Comparison of ENCODE assay signal across 1 cellular context in genomic region chr1:47992720-47993119, GRCh38.
TF ChIP-seq lines count a peak whose summit lies in the region.

No MANE protein-coding gene starts in this region.

TF ChIP-seq in HEK293, 187 proteins besides CTCF, POLR2A, EP300 and RAD21 (continued from another document and continues in another):
- TF ChIP-seq ATF2 (tag by site-specific recombination; IDR thresholded peaks at IDR 0.05; ENCODE audit: low read depth) (no peak), ZNF266 (tag by site-specific recombination; IDR thresholded peaks at IDR 0.05; ENCODE audit: low read depth) (no peak), ZNF596 (tag by site-specific recombination; IDR thresholded peaks at IDR 0.05) (no peak), ZSCAN5A (tag by site-specific recombination; IDR thresholded peaks at IDR 0.05) (no peak), ZNF514 (tag by site-specific recombination; IDR thresholded peaks at IDR 0.05) (no peak), PRDM2 (tag by site-specific recombination; IDR thresholded peaks at IDR 0.05; ENCODE audit: borderline replicate concordance) (no peak), ZNF776 (tag by site-specific recombination; IDR thresholded peaks at IDR 0.05; ENCODE audit: borderline replicate concordance) (no peak), ZNF24 (tag by site-specific recombination; IDR thresholded peaks at IDR 0.05) (no peak), ZNF211 (tag by site-specific recombination; IDR thresholded peaks at IDR 0.05; ENCODE audit: low read depth) (no peak), ZNF561 (tag by site-specific recombination; IDR thresholded peaks at IDR 0.05; ENCODE audit: borderline replicate concordance) (no peak), ZNF645 (tag by site-specific recombination; IDR thresholded peaks at IDR 0.05) (no peak), BCL11B (tag by site-specific recombination; IDR thresholded peaks at IDR 0.05; ENCODE audit: low read depth) (no peak), ZFP37 (tag by site-specific recombination; IDR thresholded peaks at IDR 0.05) (no peak), INSM2 (tag by site-specific recombination; IDR thresholded peaks at IDR 0.05) (no peak), ZNF664 (tag by site-specific recombination; IDR thresholded peaks at IDR 0.05) (no peak), ZNF704 (tag by site-specific recombination; IDR thresholded peaks at IDR 0.05) (no peak), SETDB1 (IDR thresholded peaks at IDR 0.05; ENCODE audit: insufficient read length, low read length) (no peak), MYNN (tag by site-specific recombination; IDR thresholded peaks at IDR 0.05; ENCODE audit: borderline replicate concordance) (no peak), ZNF600 (tag by site-specific recombination; IDR thresholded peaks at IDR 0.05) (peak; percentile 68; the same call in 1 of the 2 replicates), ZNF404 (tag by site-specific recombination; IDR thresholded peaks at IDR 0.05) (no peak), ZNF580 (tag by site-specific recombination; IDR thresholded peaks at IDR 0.05) (no peak), ZNF146 (tag by site-specific recombination; IDR thresholded peaks at IDR 0.05) (no peak), MEIS1 (CRISPR knock-in tag; IDR thresholded peaks at IDR 0.05; ENCODE audit: borderline replicate concordance) (no peak), ZNF837 (tag by site-specific recombination; IDR thresholded peaks at IDR 0.05) (no peak), TRIM28 (IDR thresholded peaks at IDR 0.05; ENCODE audit: borderline replicate concordance, low read length) (no peak), ZNF341 (tag by site-specific recombination; IDR thresholded peaks at IDR 0.05; ENCODE audit: low read depth) (peak; percentile 58), ZNF433 (tag by site-specific recombination; IDR thresholded peaks at IDR 0.05; ENCODE audit: low read depth) (no peak), ZBTB49 (tag by site-specific recombination; IDR thresholded peaks at IDR 0.05; ENCODE audit: low read depth) (no peak), ZNF521 (tag by site-specific recombination; IDR thresholded peaks at IDR 0.05) (no peak), ZNF133 (tag by site-specific recombination; IDR thresholded peaks at IDR 0.05) (no peak), HOXA7 (CRISPR knock-in tag; IDR thresholded peaks at IDR 0.05; ENCODE audit: borderline replicate concordance) (no peak), ZSCAN30 (tag by site-specific recombination; IDR thresholded peaks at IDR 0.05) (no peak), ZNF302 (tag by site-specific recombination; IDR thresholded peaks at IDR 0.05; ENCODE audit: low read depth) (no peak), PATZ1 (tag by site-specific recombination; IDR thresholded peaks at IDR 0.05) (peak; percentile 55), ZNF19 (tag by site-specific recombination; IDR thresholded peaks at IDR 0.05; ENCODE audit: low read depth) (no peak), ZNF366 (tag by site-specific recombination; conservative IDR thresholded peaks at IDR 0.05) (peak; percentile 38; the same call in 1 of the 2 replicates), ZNF488 (tag by site-specific recombination; IDR thresholded peaks at IDR 0.05) (no peak), ZBTB8A (tag by site-specific recombination; IDR thresholded peaks at IDR 0.05) (peak; percentile 85), ZFHX2 (tag by site-specific recombination; conservative IDR thresholded peaks at IDR 0.05) (no peak), ZNF658 (tag by site-specific recombination; IDR thresholded peaks at IDR 0.05) (no peak), YY1 (tag by site-specific recombination; IDR thresholded peaks at IDR 0.05) (no peak), ZNF48 (tag by site-specific recombination; IDR thresholded peaks at IDR 0.05) (no peak), ELK4 (IDR thresholded peaks at IDR 0.05; ENCODE audit: borderline replicate concordance, low read depth, low read length) (no peak), ZNF335 (tag by site-specific recombination; conservative IDR thresholded peaks at IDR 0.05) (no peak), KLF7 (tag by site-specific recombination; IDR thresholded peaks at IDR 0.05; ENCODE audit: borderline replicate concordance) (no peak)
